Comparison of ENCODE assay signal across 25 cellular contexts in the genomic region with DNA sequence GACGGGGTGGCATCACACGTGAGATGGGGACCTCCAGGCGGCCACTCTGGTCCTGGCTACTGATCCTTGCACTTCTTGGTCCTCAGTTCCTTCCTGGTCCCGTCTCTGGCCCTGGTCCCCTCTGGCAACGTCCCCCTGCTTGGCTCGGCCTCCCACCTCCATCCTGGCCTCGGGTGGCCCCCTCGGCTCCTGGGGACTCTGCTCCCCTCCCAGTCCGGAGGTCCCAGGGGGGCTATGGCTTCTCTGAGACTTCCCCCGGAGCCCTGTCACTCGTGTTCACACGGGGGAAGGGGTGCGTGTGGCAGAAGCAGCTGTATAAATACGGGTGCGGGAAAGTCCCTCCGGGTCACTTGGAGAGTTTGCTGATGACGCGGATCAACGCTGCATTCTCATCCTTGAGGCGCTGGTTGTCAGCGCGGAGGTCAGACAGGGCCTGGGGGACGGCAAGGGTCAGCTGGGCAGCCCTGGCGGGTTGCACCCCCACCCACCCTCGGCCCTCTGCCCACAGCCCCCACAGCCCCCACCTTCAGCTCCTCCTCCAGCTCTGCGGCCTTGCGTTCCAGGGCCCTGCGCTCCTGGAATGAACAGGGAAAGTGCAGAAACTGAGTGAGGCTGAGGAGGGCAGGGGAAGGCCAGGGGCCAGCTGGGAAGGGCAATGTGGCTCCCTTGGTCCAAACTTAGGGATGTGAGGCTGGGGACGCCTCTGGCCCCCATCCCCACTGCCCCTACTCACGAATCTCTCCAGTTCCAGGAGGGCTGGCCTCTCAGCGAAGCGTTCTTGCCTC. TPM values are rescaled to one million over a fixed set of nuclear protein-coding genes. Genes with fewer than 3 reads are reported as not detected.
DNase-seq lines count a peak whose midpoint lies in the region; ATAC-seq and TF ChIP-seq lines count a peak whose summit lies in the region.
"Had no signal": no experiment of that assay in that cellular context is flagged by ENCODE, and none has a peak within 500 bp of the region (broad histone marks: within the 10 kb centered on the region; RNA-seq: fewer than 3 reads in every experiment).

No MANE protein-coding gene starts in this region.

- no peak overlapping the region for H2AFZ ChIP-seq in mammary epithelial cell (ENCODE audit: low read depth, low read length)
- H2AFZ ChIP-seq: parathyroid adenoma had no signal

- in situ Hi-C loops in mammary epithelial cell (cut with MboI; ENCODE audit: low sequenced_read_pairs in 2 of 2) = no loop called here

- H3K4me2 ChIP-seq in mammary epithelial cell (ENCODE audit: insufficient read depth, low read depth, low read length) = no peak overlapping the region

- H3K4me3 ChIP-seq in right cardiac atrium (ENCODE audit: low read length) (no peak overlapping the region), mammary epithelial cell (replicated peaks in 1 of 3; ENCODE audit: insufficient read depth in 1 of 3, low read depth in 2 of 3, low read length in 3 of 3) (no peak overlapping the region), testis (no peak overlapping the region)
- H3K4me3 ChIP-seq: gastroesophageal sphincter had no signal

- peaks cover 4% of the 10 kb centered on the region for H3K4me1 ChIP-seq in right cardiac atrium (ENCODE audit: control insufficient read depth, insufficient read depth, low read length)
- no peaks in the 10 kb centered on the region for H3K4me1 ChIP-seq in mammary epithelial cell (ENCODE audit: insufficient read depth, low read length)
- peaks cover 15% of the 10 kb centered on the region for H3K4me1 ChIP-seq in testis
- H3K4me1 ChIP-seq: BE2C, parathyroid adenoma had no signal

- TF ChIP-seq CTCF in mammary epithelial cell (conservative IDR thresholded peaks at IDR 0.05 in 1 of 2, IDR thresholded peaks at IDR 0.05 in 1 of 2; ENCODE audit: extremely low read depth in 1 of 2, insufficient read depth in 1 of 2, low read depth in 1 of 2, low read length in 2 of 2) (no peak), testis (IDR thresholded peaks at IDR 0.05) (no peak)

- ATAC-seq in left cardiac atrium (no peak), right cardiac atrium (no peak), GM18498 (IDR thresholded peaks at IDR 0.05; ENCODE audit: unreplicated experiment) (no peak), HG03045 (IDR thresholded peaks at IDR 0.05; ENCODE audit: unreplicated experiment) (no peak)
- ATAC-seq: gastroesophageal sphincter, sciatic nerve had no signal

- no peaks in the 10 kb centered on the region for H4K20me1 ChIP-seq in mammary epithelial cell (ENCODE audit: insufficient read depth, low read length)

- DNase-seq in left cardiac atrium = peak; percentile 30
- no peak for DNase-seq in right cardiac atrium
- DNase-seq in mammary epithelial cell = no peak
- DNase-seq in testis = peak; percentile 13
- DNase-seq: activated CD4-positive, alpha-beta T cell treated with anti-CD3 and anti-CD28 coated beads, Interleukin-2, amount 10 ng/mL, durations not matched to agents 24 days and 14 days; activated naive CD8-positive, alpha-beta T cell treated with anti-CD3 and anti-CD28 coated beads, Interleukin-2, amount 10 ng/mL, durations not matched to agents 7 days and 5 days; effector CD4-positive, alpha-beta T cell; GF-D8; GOT3; KG1; mesenchymal stem cell; naive B cell; NCI-H1694; NCI-H2171 treated with DMSO at 0.1 percent for 48 hours; NCI-H69; SIG-M5; stimulated activated CD4-positive, alpha-beta T cell treated with anti-CD3 and anti-CD28 coated beads, Interleukin-15, amount 100 ng/mL, for 24 hours; substantia nigra had no signal

- WGBS in right cardiac atrium = 81% methylated on average over 32 of the region's 32 CpGs
- whole genome bisulfite sequencing in mammary epithelial cell (ENCODE audit: low coverage, missing lambda C conversion rate) = 90% methylated on average over 2 of the region's 32 CpGs
- WGBS in testis, 2 donors = 75% methylated on average over 20 to 31 of the region's 32 CpGs

- H3K79me2 ChIP-seq in mammary epithelial cell (ENCODE audit: insufficient read depth, low read length) = no peaks in the 10 kb centered on the region
- H3K79me2 ChIP-seq: parathyroid adenoma had no signal

- BruUV-seq in mammary epithelial cell (replicated peaks; lab: Mats Ljungman, UMichigan) = TSS peak; percentile 80

- H3K36me3 ChIP-seq in mammary epithelial cell (ENCODE audit: insufficient read depth, low read length) = peaks cover 4% of the 10 kb centered on the region
- no peaks in the 10 kb centered on the region for H3K36me3 ChIP-seq in testis (ENCODE audit: low read depth, missing control alignments)

- TF ChIP-seq POLR2A in testis (IDR thresholded peaks at IDR 0.05) = no peak

- CTCF ChIA-PET in mammary epithelial cell (lab: Charles Lee; ENCODE audit: low non-redundant PET) = interaction anchor here (0.6 kb wide), 1 partner anchor 413 kb away, joined by 5 read pairs; no protein-coding TSS in a partner anchor

- no peaks in the 10 kb centered on the region for H3K27me3 ChIP-seq in right cardiac atrium (ENCODE audit: control insufficient read depth, insufficient read depth)
- H3K27me3 ChIP-seq in mammary epithelial cell (ENCODE audit: insufficient read depth, low read length) = no peaks in the 10 kb centered on the region
- H3K27me3 ChIP-seq in testis = no peaks in the 10 kb centered on the region

- no peak overlapping the region for H3K9ac ChIP-seq in mammary epithelial cell (ENCODE audit: insufficient read depth, low read length)
- H3K9ac ChIP-seq: parathyroid adenoma had no signal

- dilution Hi-C loops in mammary epithelial cell (cut with HindIII; ENCODE audit: low sequenced_read_pairs) = no loop called here

- H3K27ac ChIP-seq in right cardiac atrium (ENCODE audit: low read length) (no peak overlapping the region), mammary epithelial cell (ENCODE audit: insufficient read depth, low read depth, low read length) (no peak overlapping the region), testis (no peak overlapping the region)
- H3K27ac ChIP-seq: parathyroid adenoma had no signal

- intact Hi-C loops in left cardiac atrium (cut with DNase I) = no loop called here
- intact Hi-C loops in right cardiac atrium (cut with DNase I) = no loop called here
- intact Hi-C loops in mammary epithelial cell (cut with micrococcal nuclease) = no loop called here
- intact Hi-C loops in testis (cut with DNase I; ENCODE audit: low total_unique reads) = no loop called here

- H3K9me3 ChIP-seq in right cardiac atrium (ENCODE audit: control insufficient read depth, low read length) = no peaks in the 10 kb centered on the region
- no peaks in the 10 kb centered on the region for H3K9me3 ChIP-seq in mammary epithelial cell (replicated peaks; ENCODE audit: insufficient read depth, low read length)
- H3K9me3 ChIP-seq in testis = no peaks in the 10 kb centered on the region
- H3K9me3 ChIP-seq: BE2C, gastroesophageal sphincter had no signal

RNA-seq across cellular contexts. Expression of a gene that starts 15.6 kb away (rescaled TPM):
- total RNA-seq in left cardiac atrium (1 to 10 TPM; 2.2 to 3.7 TPM), right cardiac atrium (1 to 10 TPM in 3 of 4 donors, under 1 TPM in 1; 0.78 to 1.7 (median 1.1) TPM), mammary epithelial cell (10 to 100 TPM; 63.7 to 68.3 TPM), testis (1 to 10 TPM; 3.4 to 3.6 TPM)
- polyA plus RNA-seq in right cardiac atrium (2.2 TPM), mammary epithelial cell (29.8 TPM), testis (ENCODE audit: insufficient read depth, low read depth, low replicate concordance) (13.3 TPM)
- polyA minus RNA-seq in mammary epithelial cell = 23.0 TPM

RNA-seq across cellular contexts. Expression of a gene that starts 26.1 kb away (rescaled TPM):
- total RNA-seq in left cardiac atrium = 100 to 1,000 TPM; 117 to 193 TPM
- 100 to 1,000 TPM; 125 to 244 (median 147) TPM for total RNA-seq in right cardiac atrium
- polyA plus RNA-seq in right cardiac atrium = 221 TPM
- 10 to 100 TPM; 29.8 to 74.8 TPM for total RNA-seq in mammary epithelial cell
- polyA plus RNA-seq in mammary epithelial cell = 27.5 TPM
- 6.7 TPM for polyA minus RNA-seq in mammary epithelial cell
- 100 to 1,000 TPM; 184 to 206 TPM for total RNA-seq in testis
- polyA plus RNA-seq in testis (ENCODE audit: insufficient read depth, low read depth, low replicate concordance) = 220 TPM

RNA-seq across cellular contexts. Expression of a gene that starts 28.4 kb away (rescaled TPM):
- total RNA-seq in left cardiac atrium (10 to 100 TPM; 33.9 to 41.1 TPM), right cardiac atrium (10 to 100 TPM; 25.5 to 42.6 (median 31.9) TPM), mammary epithelial cell (10 to 100 TPM; 18.0 to 19.8 TPM), testis (10 to 100 TPM; 22.5 to 24.3 TPM)
- polyA plus RNA-seq in right cardiac atrium (30.1 TPM), mammary epithelial cell (17.0 TPM), testis (ENCODE audit: insufficient read depth, low read depth, low replicate concordance) (13.9 TPM)
- polyA minus RNA-seq in mammary epithelial cell = 20.5 TPM

RNA-seq across cellular contexts. Expression of a gene that starts 53.3 kb away (rescaled TPM):
- total RNA-seq in left cardiac atrium (under 1 TPM; 0.13 to 0.24 TPM), right cardiac atrium (under 1 TPM; 0.26 to 0.71 (median 0.44) TPM), mammary epithelial cell (under 1 TPM in 1 of 2 donors, not detected in 1; 0.17 TPM), testis (1 to 10 TPM; 1.1 to 3.2 TPM)
- polyA plus RNA-seq in right cardiac atrium (0.27 TPM), mammary epithelial cell (0.03 TPM), testis (ENCODE audit: insufficient read depth, low read depth, low replicate concordance) (5.3 TPM)
- polyA minus RNA-seq in mammary epithelial cell = not detected
- total RNA-seq: gastroesophageal sphincter, urinary bladder had no signal

RNA-seq across cellular contexts. Expression of a gene that starts 57.7 kb away (rescaled TPM):
- total RNA-seq in left cardiac atrium (10 to 100 TPM; 13.7 to 25.6 TPM), right cardiac atrium (10 to 100 TPM in 3 of 4 donors, 1 to 10 TPM in 1; 8.0 to 25.3 (median 14.7) TPM), mammary epithelial cell (10 to 100 TPM; 16.5 to 85.2 TPM), testis (10 to 100 TPM; 13.0 to 14.5 TPM)
- polyA plus RNA-seq in right cardiac atrium (34.8 TPM), mammary epithelial cell (21.5 TPM), testis (ENCODE audit: insufficient read depth, low read depth, low replicate concordance) (84.0 TPM)
- 24.5 TPM for polyA minus RNA-seq in mammary epithelial cell
- total RNA-seq: activated naive CD8-positive, alpha-beta T cell treated with anti-CD3 and anti-CD28 coated beads, Interleukin-2, amount 10 ng/mL, durations not matched to agents 7 days and 5 days had no signal
- polyA plus RNA-seq: urinary bladder had no signal

Comparison
In these comparisons a context has a peak if more than half of its experiments do, and no peak if none do; other contexts are left out.
1. DNase-seq: peak in left cardiac atrium (single experiment) and testis (single experiment); none in right cardiac atrium (0 of 3) and mammary epithelial cell (single experiment).
2. RNA of a gene that starts 15.6 kb away (total RNA-seq): 63.7 to 68.3 TPM in mammary epithelial cell; 2.2 to 3.7 TPM in left cardiac atrium, 3.4 to 3.6 TPM in testis and 0.78 to 1.7 TPM in right cardiac atrium; every median in the first group is over 10 times any median in the second.